In the genomic region with DNA sequence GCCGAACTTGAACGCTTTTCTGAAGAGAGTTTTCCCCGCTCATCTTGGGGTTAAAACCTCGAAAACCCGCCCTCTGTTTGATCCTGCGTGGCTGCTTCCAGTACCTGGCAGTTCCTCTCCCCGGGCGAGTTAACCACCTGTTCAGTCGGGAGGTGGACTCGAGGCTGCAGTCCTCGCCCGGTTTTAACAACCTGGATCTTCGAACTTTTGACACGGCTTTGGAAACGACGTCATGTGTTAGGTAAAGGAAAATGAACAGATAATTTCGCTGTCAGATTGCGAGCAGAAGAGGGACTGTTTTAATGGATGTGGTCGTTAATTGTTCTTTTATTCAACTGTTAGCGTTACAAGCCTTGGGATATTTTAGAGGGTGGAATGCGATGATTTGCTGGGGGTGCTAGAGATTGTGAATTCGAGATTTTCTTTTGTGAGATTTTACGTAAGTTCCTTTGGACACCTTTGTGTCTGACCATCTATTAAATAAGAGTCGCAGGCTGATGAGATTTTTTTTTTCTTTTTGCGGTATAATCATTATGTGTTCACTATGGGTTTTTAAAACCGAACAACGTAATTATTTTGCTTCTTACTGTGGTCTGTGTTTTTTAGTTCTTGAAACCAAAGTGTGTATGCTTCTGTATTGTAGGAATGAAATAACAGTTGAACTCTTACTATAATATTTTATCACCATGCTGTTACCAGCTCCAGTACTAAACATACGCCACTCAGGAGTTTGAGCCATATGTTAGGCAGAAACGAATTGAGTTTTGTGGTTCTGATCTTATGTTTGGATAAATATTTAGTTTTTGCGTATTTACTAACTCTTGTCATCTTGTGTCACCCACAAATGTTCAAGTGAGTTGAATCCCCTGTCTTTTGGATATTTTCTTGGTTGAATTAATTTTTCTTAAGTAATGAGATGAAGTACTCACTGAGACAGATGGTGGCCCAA, we compare ENCODE assay signal across 1 cellular context.
TF ChIP-seq lines count a peak whose summit lies in the region.

No MANE protein-coding gene starts in this region.

TF ChIP-seq in K562, 482 proteins besides CTCF, POLR2A, EP300 and RAD21 (continued from another document and continues in another):
- TF ChIP-seq TSHZ1 (CRISPR knock-in tag; IDR thresholded peaks at IDR 0.05) (no peak), ARID1B (IDR thresholded peaks at IDR 0.05) (no peak), ARHGAP35 (IDR thresholded peaks at IDR 0.05; ENCODE audit: partially characterized antibody) (no peak), ZNF224 (CRISPR knock-in tag; IDR thresholded peaks at IDR 0.05) (no peak), ZNF23 (CRISPR knock-in tag; IDR thresholded peaks at IDR 0.05) (no peak), ZFP1 (CRISPR knock-in tag; IDR thresholded peaks at IDR 0.05) (no peak), CHAMP1 (IDR thresholded peaks at IDR 0.05) (no peak), CAMTA2 (CRISPR knock-in tag; conservative IDR thresholded peaks at IDR 0.05) (no peak), MYNN (IDR thresholded peaks at IDR 0.05) (no peak), MYNN (CRISPR knock-in tag; IDR thresholded peaks at IDR 0.05) (no peak), BRD9 (IDR thresholded peaks at IDR 0.05; ENCODE audit: low read depth, partially characterized antibody) (peak; percentile 54), BDP1 (IDR thresholded peaks at IDR 0.05; ENCODE audit: insufficient read depth, insufficient read length) (no peak), ZNF77 (CRISPR knock-in tag; IDR thresholded peaks at IDR 0.05) (no peak), HDAC6 (IDR thresholded peaks at IDR 0.05; ENCODE audit: low read depth, low read length) (no peak), NCOA2 (IDR thresholded peaks at IDR 0.05; ENCODE audit: partially characterized antibody in 2 of 2) (no peak), RCOR1 (IDR thresholded peaks at IDR 0.05; ENCODE audit: borderline replicate concordance in 1 of 2, low read depth in 2 of 2, low read length in 2 of 2) (no peak), MEIS2 (IDR thresholded peaks at IDR 0.05; ENCODE audit: partially characterized antibody) (no peak), HDAC2 (IDR thresholded peaks at IDR 0.05) (peak; percentile 16; the same call in 1 of the 2 replicates), HES1 (IDR thresholded peaks at IDR 0.05; ENCODE audit: low read depth) (no peak), KAT7 (CRISPR knock-in tag; IDR thresholded peaks at IDR 0.05; ENCODE audit: borderline replicate concordance) (no peak), SMARCC2 (IDR thresholded peaks at IDR 0.05; ENCODE audit: low read depth) (0 out of 2 replicates have a peak, but pooled peaks have one; percentile 20), PHB2 (IDR thresholded peaks at IDR 0.05; ENCODE audit: low read depth) (no peak), EWSR1 (IDR thresholded peaks at IDR 0.05; ENCODE audit: borderline replicate concordance, low read depth, partially characterized antibody) (no peak), PPARD (CRISPR knock-in tag; IDR thresholded peaks at IDR 0.05) (no peak), HNRNPK (IDR thresholded peaks at IDR 0.05; ENCODE audit: low read depth, low read length, poor library complexity, severe bottlenecking) (no peak), ZKSCAN1 (IDR thresholded peaks at IDR 0.05; ENCODE audit: low read depth, low read length) (no peak), ZEB2 (IDR thresholded peaks at IDR 0.05) (peak; percentile 26; the same call in 1 of the 2 replicates), GMEB1 (CRISPR knock-in tag; IDR thresholded peaks at IDR 0.05) (no peak), SNRNP70 (optimal IDR thresholded peaks at IDR 0.05; ENCODE audit: low read depth, low read length) (no peak), HNRNPUL1 (IDR thresholded peaks at IDR 0.05; ENCODE audit: low read length) (no peak), ATF7 (IDR thresholded peaks at IDR 0.05) (peak; percentile 52; the same call in 1 of the 2 replicates), JUN (IDR thresholded peaks at IDR 0.05; ENCODE audit: borderline replicate concordance, low read depth, low read length) (no peak), JUN (CRISPR knock-in tag; IDR thresholded peaks at IDR 0.05; ENCODE audit: borderline replicate concordance) (no peak), RAD51 (IDR thresholded peaks at IDR 0.05; ENCODE audit: borderline replicate concordance, low read depth) (no peak), CREM (IDR thresholded peaks at IDR 0.05; ENCODE audit: low read depth) (peak; percentile 45; the same call in 1 of the 2 replicates), ZNF778 (CRISPR knock-in tag; IDR thresholded peaks at IDR 0.05) (no peak), MXI1 (IDR thresholded peaks at IDR 0.05; ENCODE audit: low read depth, low read length) (no peak), SMAD1 (IDR thresholded peaks at IDR 0.05; ENCODE audit: low read depth, low read length, partially characterized antibody) (no peak), ZKSCAN3 (CRISPR knock-in tag; IDR thresholded peaks at IDR 0.05) (no peak), NR3C1 (CRISPR knock-in tag; IDR thresholded peaks at IDR 0.05) (no peak), TEAD2 (tag; IDR thresholded peaks at IDR 0.05) (no peak), CHCHD3 (CRISPR knock-in tag; IDR thresholded peaks at IDR 0.05) (no peak), SLC30A9 (CRISPR knock-in tag; IDR thresholded peaks at IDR 0.05) (no peak), BACH1 (tag; IDR thresholded peaks at IDR 0.05) (no peak), IFI16 (CRISPR knock-in tag; IDR thresholded peaks at IDR 0.05) (no peak), JUNB (CRISPR knock-in tag; conservative IDR thresholded peaks at IDR 0.05) (no peak), HDAC1 (IDR thresholded peaks at IDR 0.05) (peak in 1 of 2 experiments; percentile 44; a peak in 1 of 4 replicates), ZBTB11 (CRISPR knock-in tag; IDR thresholded peaks at IDR 0.05) (no peak)
- TF ChIP-seq, protein P1, sequence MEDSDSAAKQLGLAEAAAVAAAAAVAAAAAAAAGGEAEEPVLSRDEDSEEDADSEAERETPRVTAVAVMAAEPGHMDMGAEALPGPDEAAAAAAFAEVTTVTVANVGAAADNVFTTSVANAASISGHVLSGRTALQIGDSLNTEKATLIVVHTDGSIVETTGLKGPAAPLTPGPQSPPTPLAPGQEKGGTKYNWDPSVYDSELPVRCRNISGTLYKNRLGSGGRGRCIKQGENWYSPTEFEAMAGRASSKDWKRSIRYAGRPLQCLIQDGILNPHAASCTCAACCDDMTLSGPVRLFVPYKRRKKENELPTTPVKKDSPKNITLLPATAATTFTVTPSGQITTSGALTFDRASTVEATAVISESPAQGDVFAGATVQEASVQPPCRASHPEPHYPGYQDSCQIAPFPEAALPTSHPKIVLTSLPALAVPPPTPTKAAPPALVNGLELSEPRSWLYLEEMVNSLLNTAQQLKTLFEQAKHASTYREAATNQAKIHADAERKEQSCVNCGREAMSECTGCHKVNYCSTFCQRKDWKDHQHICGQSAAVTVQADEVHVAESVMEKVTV (CRISPR knock-in tag; IDR thresholded peaks at IDR 0.05), result no peak
- TF ChIP-seq, protein P2, sequence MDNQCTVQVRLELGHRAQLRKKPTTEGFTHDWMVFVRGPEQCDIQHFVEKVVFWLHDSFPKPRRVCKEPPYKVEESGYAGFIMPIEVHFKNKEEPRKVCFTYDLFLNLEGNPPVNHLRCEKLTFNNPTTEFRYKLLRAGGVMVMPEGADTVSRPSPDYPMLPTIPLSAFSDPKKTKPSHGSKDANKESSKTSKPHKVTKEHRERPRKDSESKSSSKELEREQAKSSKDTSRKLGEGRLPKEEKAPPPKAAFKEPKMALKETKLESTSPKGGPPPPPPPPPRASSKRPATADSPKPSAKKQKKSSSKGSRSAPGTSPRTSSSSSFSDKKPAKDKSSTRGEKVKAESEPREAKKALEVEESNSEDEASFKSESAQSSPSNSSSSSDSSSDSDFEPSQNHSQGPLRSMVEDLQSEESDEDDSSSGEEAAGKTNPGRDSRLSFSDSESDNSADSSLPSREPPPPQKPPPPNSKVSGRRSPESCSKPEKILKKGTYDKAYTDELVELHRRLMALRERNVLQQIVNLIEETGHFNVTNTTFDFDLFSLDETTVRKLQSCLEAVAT (IDR thresholded peaks at IDR 0.05), result peak in 1 of 2 experiments; percentile 55; a peak in 1 of 4 replicates
- TF ChIP-seq, protein P3, sequence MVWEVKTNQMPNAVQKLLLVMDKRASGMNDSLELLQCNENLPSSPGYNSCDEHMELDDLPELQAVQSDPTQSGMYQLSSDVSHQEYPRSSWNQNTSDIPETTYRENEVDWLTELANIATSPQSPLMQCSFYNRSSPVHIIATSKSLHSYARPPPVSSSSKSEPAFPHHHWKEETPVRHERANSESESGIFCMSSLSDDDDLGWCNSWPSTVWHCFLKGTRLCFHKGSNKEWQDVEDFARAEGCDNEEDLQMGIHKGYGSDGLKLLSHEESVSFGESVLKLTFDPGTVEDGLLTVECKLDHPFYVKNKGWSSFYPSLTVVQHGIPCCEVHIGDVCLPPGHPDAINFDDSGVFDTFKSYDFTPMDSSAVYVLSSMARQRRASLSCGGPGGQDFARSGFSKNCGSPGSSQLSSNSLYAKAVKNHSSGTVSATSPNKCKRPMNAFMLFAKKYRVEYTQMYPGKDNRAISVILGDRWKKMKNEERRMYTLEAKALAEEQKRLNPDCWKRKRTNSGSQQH (CRISPR knock-in tag; IDR thresholded peaks at IDR 0.05), result no peak
